Comparison of ENCODE assay signal across 14 cellular contexts in genomic region chr2:112821682-112822081, GRCh38. TPM values are rescaled to one million over a fixed set of nuclear protein-coding genes. Genes with fewer than 3 reads are reported as not detected.
DNase-seq lines count a peak whose midpoint lies in the region; ATAC-seq and TF ChIP-seq lines count a peak whose summit lies in the region.
"Had no signal": no experiment of that assay in that cellular context is flagged by ENCODE, and none has a peak within 500 bp of the region (broad histone marks: within the 10 kb centered on the region; RNA-seq: fewer than 3 reads in every experiment).

No MANE protein-coding gene starts in this region.

- H3K27ac ChIP-seq in neural progenitor cell = no peak overlapping the region
- H3K27ac ChIP-seq: ascending aorta, KMS-11, SK-N-MC had no signal

- no peak overlapping the region for H3K4me2 ChIP-seq in neural progenitor cell
- H3K4me2 ChIP-seq: KMS-11 had no signal

- H2AFZ ChIP-seq in neural progenitor cell (replicated peaks) = no peak overlapping the region

- H3K4me3 ChIP-seq in neural progenitor cell = no peak overlapping the region
- H3K4me3 ChIP-seq: ascending aorta, SK-N-MC had no signal

- peak; percentile 3 for DNase-seq in activated naive CD4-positive, alpha-beta T cell treated with Interleukin-2 at 50 U/mL for 16 hours
- DNase-seq in activated naive CD4-positive, alpha-beta T cell treated with anti-CD3 and anti-CD28 coated beads, Interleukin-2, amount 50 U/mL, for 16 hours = no peak
- peak; percentile 83 to 88 for DNase-seq in Kasumi-1 (lab: John Stamatoyannopoulos, UW)
- DNase-seq in stimulated activated naive CD8-positive, alpha-beta T cell treated with anti-CD3 and anti-CD28 coated beads, Interleukin-15, Interleukin-2, amounts not matched to agents 100 U/mL and 50 U/mL, for 24 hours = peak; percentile 23
- no peak for DNase-seq in inferior parietal cortex (ENCODE audit: extremely low spot score)
- no peak for DNase-seq in NCI-H526 treated with DMSO at 0.1 percent for 48 hours (lab: John Stamatoyannopoulos, UW)
- DNase-seq in neural progenitor cell (ENCODE audit: low spot score) = no peak
- DNase-seq: NCI-H2081 had no signal

- H3K27me3 ChIP-seq in neural progenitor cell = no peaks in the 10 kb centered on the region
- H3K27me3 ChIP-seq: ascending aorta had no signal

- no peaks in the 10 kb centered on the region for H3K9me3 ChIP-seq in neural progenitor cell (ENCODE audit: low read depth)
- H3K9me3 ChIP-seq: ascending aorta had no signal

- no peaks in the 10 kb centered on the region for H3K27me3 Mint-ChIP-seq in activated T-helper 17 cell treated with anti-CD3 and anti-CD28 coated beads, Interleukin-2, amount 50 U/mL, for 72 hours
- H3K27me3 Mint-ChIP-seq in neural progenitor cell (ENCODE audit: insufficient read depth, low read depth) = no peaks in the 10 kb centered on the region

- no peaks in the 10 kb centered on the region for H3K36me3 ChIP-seq in neural progenitor cell
- H3K36me3 ChIP-seq: ascending aorta had no signal

- peak overlapping the region; percentile 30 for H3K4me3 Mint-ChIP-seq in activated T-helper 17 cell treated with anti-CD3 and anti-CD28 coated beads, Interleukin-2, amount 50 U/mL, for 72 hours
- no peak overlapping the region for H3K4me3 Mint-ChIP-seq in neural progenitor cell

- no peaks in the 10 kb centered on the region for H3K36me3 Mint-ChIP-seq in activated T-helper 17 cell treated with anti-CD3 and anti-CD28 coated beads, Interleukin-2, amount 50 U/mL, for 72 hours (ENCODE audit: low read depth)
- H3K36me3 Mint-ChIP-seq in neural progenitor cell = peaks cover 2% of the 10 kb centered on the region

- no peak overlapping the region for H3K9ac ChIP-seq in neural progenitor cell
- H3K9ac ChIP-seq: KMS-11 had no signal

- H3F3A ChIP-seq in neural progenitor cell (ENCODE audit: low read depth) = no peaks in the 10 kb centered on the region

- peaks cover 19% of the 10 kb centered on the region for H3K4me1 Mint-ChIP-seq in activated T-helper 17 cell treated with anti-CD3 and anti-CD28 coated beads, Interleukin-2, amount 50 U/mL, for 72 hours
- peaks cover 5% of the 10 kb centered on the region for H3K4me1 Mint-ChIP-seq in neural progenitor cell

- H3K79me2 ChIP-seq in neural progenitor cell (ENCODE audit: low read depth) = no peaks in the 10 kb centered on the region

- H4K20me1 ChIP-seq in neural progenitor cell (ENCODE audit: low read depth) = no peaks in the 10 kb centered on the region

- no peaks in the 10 kb centered on the region for H3K9me3 Mint-ChIP-seq in activated T-helper 17 cell treated with anti-CD3 and anti-CD28 coated beads, Interleukin-2, amount 50 U/mL, for 72 hours
- no peaks in the 10 kb centered on the region for H3K9me3 Mint-ChIP-seq in neural progenitor cell

- H3K4me1 ChIP-seq in neural progenitor cell = no peaks in the 10 kb centered on the region
- H3K4me1 ChIP-seq: ascending aorta had no signal

- H3K27ac Mint-ChIP-seq in activated T-helper 17 cell treated with anti-CD3 and anti-CD28 coated beads, Interleukin-2, amount 50 U/mL, for 72 hours = peak overlapping the region; percentile 83
- H3K27ac Mint-ChIP-seq in neural progenitor cell = no peak overlapping the region
- H3K27ac Mint-ChIP-seq: progenitor cell of endocrine pancreas had no signal

- peak; percentile 63 for ATAC-seq in activated T-helper 17 cell treated with anti-CD3 and anti-CD28 coated beads, Interleukin-2, amount 50 U/mL, for 72 hours (replicated peaks)
- peak; percentile 51 for ATAC-seq in stimulated activated naive CD8-positive, alpha-beta T cell treated with anti-CD3 and anti-CD28 coated beads, Interleukin-15, Interleukin-2, amounts not matched to agents 100 U/mL and 50 U/mL, for 24 hours
- ATAC-seq: HCT116 had no signal

- no peak for TF ChIP-seq CTCF in neural progenitor cell (IDR thresholded peaks at IDR 0.05)

RNA-seq across cellular contexts. Expression of gene IL1B, which starts 14.9 kb away (rescaled TPM):
- under 1 TPM in 1 of 2 donors, not detected in 1; 0.40 TPM for total RNA-seq in activated T-helper 17 cell treated with anti-CD3 and anti-CD28 coated beads, Interleukin-2, amount 50 U/mL, for 72 hours
- not detected in 2 replicates for total RNA-seq in neural progenitor cell (ENCODE audit: low replicate concordance)
- total RNA-seq: ascending aorta, progenitor cell of endocrine pancreas had no signal

RNA-seq across cellular contexts. Expression of gene IL1A, which starts 37.4 kb away (rescaled TPM):
- 10 to 100 TPM in 1 of 2 donors, 1 to 10 TPM in 1; 4.3 to 27.1 TPM for total RNA-seq in activated T-helper 17 cell treated with anti-CD3 and anti-CD28 coated beads, Interleukin-2, amount 50 U/mL, for 72 hours
- total RNA-seq in neural progenitor cell (ENCODE audit: low replicate concordance) = 1.3 and 3.2 TPM in 2 replicates
- total RNA-seq: ascending aorta had no signal

RNA-seq across cellular contexts. Expression of gene CKAP2L, which starts 57.3 kb away (rescaled TPM):
- 10 to 100 TPM; 31.4 to 35.8 TPM for total RNA-seq in activated T-helper 17 cell treated with anti-CD3 and anti-CD28 coated beads, Interleukin-2, amount 50 U/mL, for 72 hours
- total RNA-seq in neural progenitor cell (ENCODE audit: low replicate concordance) = 28.2 and 53.7 TPM in 2 replicates
- total RNA-seq: ascending aorta had no signal

Comparison
In these comparisons a context has a peak if more than half of its experiments do, and no peak if none do; other contexts are left out.
1. DNase-seq: peak in activated naive CD4-positive, alpha-beta T cell treated with Interleukin-2 at 50 U/mL for 16 hours (single experiment), Kasumi-1 (2 of 2) and stimulated activated naive CD8-positive, alpha-beta T cell treated with anti-CD3 and anti-CD28 coated beads, Interleukin-15, Interleukin-2, amounts not matched to agents 100 U/mL and 50 U/mL, for 24 hours (single experiment); none in activated naive CD4-positive, alpha-beta T cell treated with anti-CD3 and anti-CD28 coated beads, Interleukin-2, amount 50 U/mL, for 16 hours (single experiment), inferior parietal cortex (single experiment), NCI-H526 treated with DMSO at 0.1 percent for 48 hours (single experiment) and neural progenitor cell (single experiment).